ENCODE assay signal across 16 cellular contexts in genomic region chr4:87677731-87678130, GRCh38. TPM values are rescaled to one million over a fixed set of nuclear protein-coding genes. Genes with fewer than 3 reads are reported as not detected.
A peak's percentile ranks its signal among the peaks of the same experiment; 100 is the strongest.
DNase-seq lines count a peak whose midpoint lies in the region; ATAC-seq, FAIRE-seq and TF ChIP-seq lines count a peak whose summit lies in the region.
"Had no signal": no experiment of that assay in that cellular context is flagged by ENCODE, and none has a peak within 500 bp of the region (broad histone marks: within the 10 kb centered on the region; RNA-seq: fewer than 3 reads in every experiment).

No MANE protein-coding gene starts in this region.

- no peaks in the 10 kb centered on the region for H3K79me2 ChIP-seq in HepG2 (ENCODE audit: insufficient read depth, low read length)

- in situ Hi-C loops in G401 (cut with HindIII; ENCODE audit: low sequenced_read_pairs) (no loop called here), HepG2 (cut with HindIII; ENCODE audit: extremely low pct_ligation_motif_present, low pct_unique_long_range_greater_than_20kb) (loop anchor here (25.0 kb wide), 1 partner anchor 310 kb away; the partner anchor contains the start of gene SPP1)

- H3K27me3 ChIP-seq in HepG2 (ENCODE audit: control insufficient read depth in 1 of 2, insufficient read depth in 2 of 2, low read length in 2 of 2), result peaks cover 0 to 5% of the 10 kb centered on the region in 2 experiments; a peak in 2 of 5 replicates
- H3K27me3 ChIP-seq: brain microvascular endothelial cell had no signal

- POLR2A ChIA-PET in HepG2 (lab: Yijun Ruan, JAX), result no interaction called here

- H3K27ac ChIP-seq in HepG2 (ENCODE audit: extremely low read length, insufficient read depth, low read length), result no peak overlapping the region
- H3K27ac ChIP-seq: brain microvascular endothelial cell, KMS-11 had no signal

- BruUV-seq in HepG2 (replicated peaks; lab: Mats Ljungman, UMichigan), result no TSS peak

- WGBS in HepG2 (ENCODE audit: low lambda C conversion rate), result 2% methylated on average over 7 of the region's 7 CpGs

- H2AFZ ChIP-seq in HepG2 (ENCODE audit: low read length), result no peak overlapping the region

- no peak for TF ChIP-seq EP300 in HepG2 (IDR thresholded peaks at IDR 0.05; ENCODE audit: low read depth in 2 of 2, low read length in 2 of 2)
- TF ChIP-seq EP300 in HepG2 (CRISPR knock-in tag; IDR thresholded peaks at IDR 0.05; ENCODE audit: borderline replicate concordance), result no peak

- no peaks in the 10 kb centered on the region for H4K20me1 ChIP-seq in HepG2 (ENCODE audit: insufficient read depth, low read length)

- FAIRE-seq in HepG2 (lab: Jason Lieb, UNC), result no peak
- FAIRE-seq: H54 had no signal

- ATAC-seq in GM21367 (IDR thresholded peaks at IDR 0.05; ENCODE audit: unreplicated experiment) (peak; percentile 91), HG03159 (IDR thresholded peaks at IDR 0.05; ENCODE audit: unreplicated experiment) (peak; percentile 55), HepG2 (no peak), HG03097 (IDR thresholded peaks at IDR 0.05; ENCODE audit: low FRiP score, unreplicated experiment) (no peak)
- ATAC-seq: T-helper 17 cell had no signal

- DNase-seq in G401 (ENCODE audit: low spot score) (peak; percentile 88), globus pallidus (ENCODE audit: low spot score) (peak; percentile 6), HepG2 (ENCODE audit: low spot score) (no peak), DMS114 treated with DMSO at 0.1 percent for 48 hours (lab: John Stamatoyannopoulos, UW; ENCODE audit: unreplicated experiment) (no peak)
- DNase-seq in activated CD8-positive, alpha-beta memory T cell treated with anti-CD3 and anti-CD28 coated beads, Interleukin-2, amount 50 U/mL, for 4 hours, result no peak
- DNase-seq: brain microvascular endothelial cell, mammary epithelial cell, NCI-H774, T-helper 17 cell had no signal

- intact Hi-C loops in HepG2 (cut with micrococcal nuclease; ENCODE audit: unreplicated experiment), result loop anchor here (5.0 kb wide), 2 partner anchors 310 to 535 kb away; no protein-coding TSS in a partner anchor

- no peak overlapping the region for H3K9ac ChIP-seq in HepG2 (ENCODE audit: insufficient read depth, low read depth, low read length)
- H3K9ac ChIP-seq: KMS-11 had no signal

- no peak for TF ChIP-seq CTCF in HepG2 (CRISPR knock-in tag; IDR thresholded peaks at IDR 0.05)

- no peak overlapping the region for H3K4me3 ChIP-seq in HepG2 (replicated peaks in 1 of 3; ENCODE audit: insufficient read depth in 1 of 3, low read depth in 2 of 3, low read length in 3 of 3)

- H3K4me2 ChIP-seq in HepG2 (ENCODE audit: low read depth, low read length), result no peak overlapping the region
- H3K4me2 ChIP-seq: KMS-11 had no signal

- no peaks in the 10 kb centered on the region for H3K36me3 ChIP-seq in HepG2 (replicated peaks in 1 of 2; ENCODE audit: control insufficient read depth in 1 of 2, insufficient read depth in 2 of 2, low read length in 2 of 2)
- H3K36me3 ChIP-seq: brain microvascular endothelial cell had no signal

- no peak for TF ChIP-seq POLR2A in HepG2 (IDR thresholded peaks at IDR 0.05; ENCODE audit: insufficient read depth in 1 of 2, low read depth in 2 of 2, low read length in 2 of 2)

- no peak for TF ChIP-seq RAD21 in HepG2 (CRISPR knock-in tag; IDR thresholded peaks at IDR 0.05)

- H3K9me3 ChIP-seq in HepG2 (ENCODE audit: low read length), result peaks cover 8% of the 10 kb centered on the region; the same call in 1 of the 2 replicates

- no peaks in the 10 kb centered on the region for H3K4me1 ChIP-seq in HepG2 (ENCODE audit: insufficient read depth, low read length)

- CTCF ChIA-PET in HepG2 (lab: Yijun Ruan, JAX; ENCODE audit: low intra/inter-chr PET ratio, low total read pairs), result interaction anchor here (3.2 kb wide), 1 partner anchor 162 kb away, joined by 39 read pairs; no protein-coding TSS in a partner anchor

TF ChIP-seq in HepG2, 621 proteins besides CTCF, POLR2A, EP300 and RAD21:
- TF ChIP-seq, protein P1, sequence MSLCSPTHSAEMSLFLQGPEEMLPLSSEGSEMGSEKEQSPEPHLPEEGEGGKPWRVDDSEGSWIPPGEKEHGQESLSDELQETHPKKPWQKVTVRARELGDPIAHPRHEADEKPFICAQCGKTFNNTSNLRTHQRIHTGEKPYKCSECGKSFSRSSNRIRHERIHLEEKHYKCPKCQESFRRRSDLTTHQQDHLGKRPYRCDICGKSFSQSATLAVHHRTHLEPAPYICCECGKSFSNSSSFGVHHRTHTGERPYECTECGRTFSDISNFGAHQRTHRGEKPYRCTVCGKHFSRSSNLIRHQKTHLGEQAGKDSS (CRISPR knock-in tag; IDR thresholded peaks at IDR 0.05; ENCODE audit: borderline replicate concordance, low read depth), result no peak
- no peak for TF ChIP-seq NR2F6 (IDR thresholded peaks at IDR 0.05)
- no peak for TF ChIP-seq NR2F6 (CRISPR knock-in tag; IDR thresholded peaks at IDR 0.05)
TF ChIP-seq in HepG2: peak in this region for 0.

RNA-seq across cellular contexts. Expression of gene DMP1, which starts 27.7 kb away (rescaled TPM):
- not detected in 2 replicates for total RNA-seq in G401 (2014; rRNA removed; shearing (Covaris generic))
- total RNA-seq in HepG2 (2016; rRNA removed; fragmentation: Illumina TruSeq; extraction: Trizol), result not detected in 2 replicates
- not detected in 2 replicates for total RNA-seq in HepG2 (2016; cell fraction: cytosol; rRNA removed; fragmentation: Illumina TruSeq; extraction: Trizol; ENCODE audit: low read depth)
- not detected in 2 replicates for total RNA-seq in HepG2 (2016; cell fraction: insoluble cytoplasmic fraction; rRNA removed; fragmentation: Illumina TruSeq; extraction: Trizol)
- not detected in 2 replicates for total RNA-seq in HepG2 (2016; cell fraction: membrane; rRNA removed; fragmentation: Illumina TruSeq; extraction: Trizol)
- not detected in 2 replicates for total RNA-seq in HepG2 (2016; cell fraction: nucleus; rRNA removed; fragmentation: Illumina TruSeq; extraction: Trizol)
- not detected in 2 replicates for polyA plus RNA-seq in HepG2 (2011; rRNA removed)
- not detected in 2 replicates for polyA plus RNA-seq in HepG2 (2011; cell fraction: cytosol; rRNA removed)
- polyA plus RNA-seq in HepG2 (2011; cell fraction: nucleus; rRNA removed), result not detected in 2 replicates
- not detected in 2 replicates for polyA plus RNA-seq in HepG2 (2012)
- not detected in 2 replicates for polyA plus RNA-seq in HepG2 (2016; cell fraction: cytosol; fragmentation: Illumina TruSeq; extraction: Trizol; ENCODE audit: low read depth)
- polyA plus RNA-seq in HepG2 (2016; cell fraction: insoluble cytoplasmic fraction; fragmentation: Illumina TruSeq; extraction: Trizol; ENCODE audit: low read depth), result not detected in 2 replicates
- polyA plus RNA-seq in HepG2 (2016; cell fraction: membrane; fragmentation: Illumina TruSeq; extraction: Trizol; ENCODE audit: low read depth), result not detected in 2 replicates
- not detected in 2 replicates for polyA plus RNA-seq in HepG2 (2016; cell fraction: nucleus; fragmentation: Illumina TruSeq; extraction: Trizol; ENCODE audit: insufficient read depth, low read depth)
- not detected in 2 replicates for polyA minus RNA-seq in HepG2 (2011; rRNA and poly(A)+ RNA removed; ENCODE audit: low replicate concordance)
- not detected in 2 replicates for polyA minus RNA-seq in HepG2 (2011; cell fraction: cytosol; rRNA and poly(A)+ RNA removed)
- polyA minus RNA-seq in HepG2 (2011; cell fraction: nucleus; rRNA and poly(A)+ RNA removed), result not detected in 2 replicates
- total RNA-seq: mammary epithelial cell, T-helper 17 cell, urinary bladder had no signal
- polyA plus RNA-seq: AG04450, mammary epithelial cell, urinary bladder had no signal

Comparison
In these comparisons a context has a peak if more than half of its experiments do, and no peak if none do; other contexts are left out.
1. DNase-seq: peak in G401 (single experiment) and globus pallidus (single experiment); none in HepG2 (single experiment), activated CD8-positive, alpha-beta memory T cell treated with anti-CD3 and anti-CD28 coated beads, Interleukin-2, amount 50 U/mL, for 4 hours (single experiment) and DMS114 treated with DMSO at 0.1 percent for 48 hours (single experiment).
2. ATAC-seq: peak in GM21367 (single experiment) and HG03159 (single experiment); none in HepG2 (single experiment) and HG03097 (single experiment).